8 cellular contexts compared by ENCODE assay signal in genomic region chr20:62010551-62011402, GRCh38. TPM values are rescaled to one million over a fixed set of nuclear protein-coding genes. Genes with fewer than 3 reads are reported as not detected.
DNase-seq lines count a peak whose midpoint lies in the region; TF ChIP-seq lines count a peak whose summit lies in the region.

No MANE protein-coding gene starts in this region.

- H3K27me3 ChIP-seq in PC-9 (ENCODE audit: insufficient read depth, low read depth) = no peaks in the 10 kb centered on the region
- no peaks in the 10 kb centered on the region for H3K27me3 ChIP-seq in tibial artery

- POLR2A ChIA-PET in PC-9 (lab: Charles Lee; ENCODE audit: unreplicated experiment) = interaction anchor here (0.5 to 0.6 kb wide), 3 partner anchors 18 to 459 kb away, joined by 5 to 7 read pairs (median 6); no protein-coding TSS in a partner anchor

- no peaks in the 10 kb centered on the region for H3K79me2 ChIP-seq in PC-9 (ENCODE audit: low read depth)

- H3K36me3 Mint-ChIP-seq in neural crest cell (ENCODE audit: low read depth) = peaks cover 5% of the 10 kb centered on the region

- H3K36me3 ChIP-seq in PC-9 (ENCODE audit: low read depth) (no peaks in the 10 kb centered on the region), tibial artery (peaks cover 55 to 72% (median 70%) of the 10 kb centered on the region in 3 donors)

- TF ChIP-seq CTCF in PC-9 (conservative IDR thresholded peaks at IDR 0.05) (peak; percentile 93), neural crest cell (conservative IDR thresholded peaks at IDR 0.05) (peak; percentile 87), tibial artery (IDR thresholded peaks at IDR 0.05) (peak; percentile 58 to 69)

- H3K9me2 ChIP-seq in PC-9 (ENCODE audit: insufficient read depth) = no peaks in the 10 kb centered on the region

- BruUV-seq in PC-9 (replicated peaks; lab: Mats Ljungman, UMichigan) = no TSS peak

- no peaks in the 10 kb centered on the region for H3K9me3 Mint-ChIP-seq in neural crest cell

- H3K4me3 Mint-ChIP-seq in neural crest cell = no peak overlapping the region

- CTCF ChIA-PET in PC-9 (lab: Charles Lee) = interaction anchor here (0.5 to 1.0 kb wide), 6 partner anchors 119 to 290 kb away, joined by 3 to 18 read pairs (median 3); no protein-coding TSS in a partner anchor

- H4K20me1 ChIP-seq in PC-9 (ENCODE audit: insufficient read depth) = peaks cover 26% of the 10 kb centered on the region

- DNase-seq in AG20443 (ENCODE audit: low spot score) (peak; percentile 91), H4 (ENCODE audit: low spot score) (peak; percentile 16), PC-9 (peak in 1 of 2 experiments; percentile 57), activated T-helper 1 cell treated with Interleukin-2 at 50 U/mL for 16 hours (ENCODE audit: low read depth) (peak; percentile 43), fibroblast of peridontal ligament (ENCODE audit: extremely low read depth) (peak; percentile 65), neural crest cell (ENCODE audit: low read depth, low spot score) (peak; percentile 47), tibial artery (no peak), SKM-1 treated with dmso at 0.1 percent for 144 hours (lab: John Stamatoyannopoulos, UW; ENCODE audit: unreplicated experiment) (no peak)

- intact Hi-C loops in PC-9 (cut with micrococcal nuclease; ENCODE audit: unreplicated experiment) = loop anchor here (1.0 to 10.0 kb wide), 4 partner anchors 112 to 394 kb away; partner anchors contain the start of genes CABLES2 and LSM14B
- intact Hi-C loops in tibial artery (cut with DNase I; ENCODE audit: low total_unique reads) = loop anchor here (5.0 kb wide), 1 partner anchor 127 kb away; no protein-coding TSS in a partner anchor

- no peaks in the 10 kb centered on the region for H3K4me1 ChIP-seq in PC-9 (replicated peaks; ENCODE audit: insufficient read depth)
- peaks cover 0 to 5% (median 0%) of the 10 kb centered on the region in 4 donors for H3K4me1 ChIP-seq in tibial artery

- no peaks in the 10 kb centered on the region for H3K27me3 Mint-ChIP-seq in neural crest cell (ENCODE audit: low read depth)

- H3F3A ChIP-seq in PC-9 (ENCODE audit: insufficient read depth, low read depth) = peaks cover 5% of the 10 kb centered on the region; the same call in 1 of the 2 replicates

- no peaks in the 10 kb centered on the region for H3K4me1 Mint-ChIP-seq in neural crest cell

- H3K4me2 ChIP-seq in PC-9 = no peak overlapping the region

- H2AFZ ChIP-seq in PC-9 = no peak overlapping the region

- no peak overlapping the region for H3K27ac Mint-ChIP-seq in neural crest cell (ENCODE audit: unreplicated experiment)

- H3K9me3 ChIP-seq in PC-9 (ENCODE audit: insufficient read depth, low read depth) (no peaks in the 10 kb centered on the region), tibial artery (no peaks in the 10 kb centered on the region)

- H3K4me3 ChIP-seq in PC-9 (no peak overlapping the region), tibial artery (no peak overlapping the region)

- H3K27ac ChIP-seq in PC-9 (no peak overlapping the region), tibial artery (no peak overlapping the region)

RNA-seq across cellular contexts. Expression of gene TAF4, which starts 54.9 kb away (rescaled TPM):
- total RNA-seq in H4 (2014; rRNA removed; shearing (Covaris generic)) = 2.0 and 4.9 TPM in 2 replicates
- total RNA-seq in PC-9 (2021) = 25.8 and 32.5 TPM in 2 replicates
- total RNA-seq in neural crest cell = 33.6 and 35.1 TPM in 2 replicates

Comparison
In these comparisons a context has a peak if more than half of its experiments do, and no peak if none do; other contexts are left out.
1. DNase-seq: peak in AG20443 (single experiment), H4 (single experiment), activated T-helper 1 cell treated with Interleukin-2 at 50 U/mL for 16 hours (single experiment), fibroblast of peridontal ligament (single experiment) and neural crest cell (single experiment); none in tibial artery (0 of 2) and SKM-1 treated with dmso at 0.1 percent for 144 hours (single experiment).
2. Peak in every context shown above with its lines, with median percentiles within 50 percentile points of each other: CTCF ChIP-seq.